In genomic region chr5:38258319-38259061, GRCh38 we compare ENCODE assay signal across 1 cellular context.
TF ChIP-seq lines count a peak whose summit lies in the region.

EGFLAM (plus strand) TSS chr5:38258559; CDS start chr5:38258755, 196 bp downstream.

TF ChIP-seq in HEK293, 187 proteins besides CTCF, POLR2A, EP300 and RAD21 (continued from another document and continues in another):
- TF ChIP-seq KLF10 (tag by site-specific recombination; IDR thresholded peaks at IDR 0.05) (0 out of 2 replicates have a peak, but pooled peaks have one; percentile 31), ZNF596 (tag by site-specific recombination; IDR thresholded peaks at IDR 0.05) (no peak), RBAK (tag by site-specific recombination; IDR thresholded peaks at IDR 0.05) (no peak), ZFP3 (tag by site-specific recombination; IDR thresholded peaks at IDR 0.05; ENCODE audit: low read depth) (no peak), ZNF174 (tag by site-specific recombination; IDR thresholded peaks at IDR 0.05) (no peak), ZNF514 (tag by site-specific recombination; IDR thresholded peaks at IDR 0.05) (no peak), KLF1 (tag by site-specific recombination; IDR thresholded peaks at IDR 0.05) (peak; percentile 96), ZNF777 (tag by site-specific recombination; IDR thresholded peaks at IDR 0.05; ENCODE audit: borderline replicate concordance) (no peak), ZNF660 (tag by site-specific recombination; IDR thresholded peaks at IDR 0.05) (peak; percentile 28; the same call in 1 of the 2 replicates), TRIM28 (IDR thresholded peaks at IDR 0.05; ENCODE audit: borderline replicate concordance, low read length) (no peak), PRDM10 (tag by site-specific recombination; IDR thresholded peaks at IDR 0.05) (peak; percentile 66), ZNF785 (tag by site-specific recombination; IDR thresholded peaks at IDR 0.05) (no peak), ZNF549 (tag by site-specific recombination; IDR thresholded peaks at IDR 0.05) (no peak), MZF1 (tag by site-specific recombination; IDR thresholded peaks at IDR 0.05; ENCODE audit: borderline replicate concordance) (no peak), ZNF488 (tag by site-specific recombination; IDR thresholded peaks at IDR 0.05) (no peak), ZNF133 (tag by site-specific recombination; IDR thresholded peaks at IDR 0.05) (no peak), GLI2 (tag by site-specific recombination; IDR thresholded peaks at IDR 0.05; ENCODE audit: borderline replicate concordance, low read depth) (no peak), ZNF274 (IDR thresholded peaks at IDR 0.05; ENCODE audit: low read length) (no peak), ZNF274 (tag by site-specific recombination; IDR thresholded peaks at IDR 0.05; ENCODE audit: borderline replicate concordance) (no peak), KLF16 (tag by site-specific recombination; IDR thresholded peaks at IDR 0.05) (peak; percentile 40; the same call in 1 of the 2 replicates), HOXA7 (CRISPR knock-in tag; IDR thresholded peaks at IDR 0.05; ENCODE audit: borderline replicate concordance) (no peak), SCRT1 (tag by site-specific recombination; IDR thresholded peaks at IDR 0.05; ENCODE audit: borderline replicate concordance) (no peak), ZNF184 (tag by site-specific recombination; IDR thresholded peaks at IDR 0.05) (no peak), PBX3 (CRISPR knock-in tag; IDR thresholded peaks at IDR 0.05) (0 out of 2 replicates have a peak, but pooled peaks have one; percentile 76), ZFHX2 (tag by site-specific recombination; conservative IDR thresholded peaks at IDR 0.05) (peak; percentile 87), ZNF37A (tag by site-specific recombination; IDR thresholded peaks at IDR 0.05) (no peak), ZNF146 (tag by site-specific recombination; IDR thresholded peaks at IDR 0.05) (no peak), ZNF561 (tag by site-specific recombination; IDR thresholded peaks at IDR 0.05; ENCODE audit: borderline replicate concordance) (no peak; the same call in 1 of the 2 replicates), GLIS1 (tag by site-specific recombination; IDR thresholded peaks at IDR 0.05) (peak; percentile 72), ZBTB7A (tag by site-specific recombination; IDR thresholded peaks at IDR 0.05; ENCODE audit: low read depth) (no peak; the same call in 1 of the 2 replicates), ZNF311 (tag by site-specific recombination; IDR thresholded peaks at IDR 0.05; ENCODE audit: borderline replicate concordance) (no peak)
- TF ChIP-seq, protein P1, sequence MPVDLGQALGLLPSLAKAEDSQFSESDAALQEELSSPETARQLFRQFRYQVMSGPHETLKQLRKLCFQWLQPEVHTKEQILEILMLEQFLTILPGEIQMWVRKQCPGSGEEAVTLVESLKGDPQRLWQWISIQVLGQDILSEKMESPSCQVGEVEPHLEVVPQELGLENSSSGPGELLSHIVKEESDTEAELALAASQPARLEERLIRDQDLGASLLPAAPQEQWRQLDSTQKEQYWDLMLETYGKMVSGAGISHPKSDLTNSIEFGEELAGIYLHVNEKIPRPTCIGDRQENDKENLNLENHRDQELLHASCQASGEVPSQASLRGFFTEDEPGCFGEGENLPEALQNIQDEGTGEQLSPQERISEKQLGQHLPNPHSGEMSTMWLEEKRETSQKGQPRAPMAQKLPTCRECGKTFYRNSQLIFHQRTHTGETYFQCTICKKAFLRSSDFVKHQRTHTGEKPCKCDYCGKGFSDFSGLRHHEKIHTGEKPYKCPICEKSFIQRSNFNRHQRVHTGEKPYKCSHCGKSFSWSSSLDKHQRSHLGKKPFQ (tag by site-specific recombination; IDR thresholded peaks at IDR 0.05), result no peak
- TF ChIP-seq, protein P2, sequence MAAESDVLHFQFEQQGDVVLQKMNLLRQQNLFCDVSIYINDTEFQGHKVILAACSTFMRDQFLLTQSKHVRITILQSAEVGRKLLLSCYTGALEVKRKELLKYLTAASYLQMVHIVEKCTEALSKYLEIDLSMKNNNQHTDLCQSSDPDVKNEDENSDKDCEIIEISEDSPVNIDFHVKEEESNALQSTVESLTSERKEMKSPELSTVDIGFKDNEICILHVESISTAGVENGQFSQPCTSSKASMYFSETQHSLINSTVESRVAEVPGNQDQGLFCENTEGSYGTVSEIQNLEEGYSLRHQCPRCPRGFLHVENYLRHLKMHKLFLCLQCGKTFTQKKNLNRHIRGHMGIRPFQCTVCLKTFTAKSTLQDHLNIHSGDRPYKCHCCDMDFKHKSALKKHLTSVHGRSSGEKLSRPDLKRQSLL (tag by site-specific recombination; IDR thresholded peaks at IDR 0.05), result no peak
- TF ChIP-seq, protein P3, sequence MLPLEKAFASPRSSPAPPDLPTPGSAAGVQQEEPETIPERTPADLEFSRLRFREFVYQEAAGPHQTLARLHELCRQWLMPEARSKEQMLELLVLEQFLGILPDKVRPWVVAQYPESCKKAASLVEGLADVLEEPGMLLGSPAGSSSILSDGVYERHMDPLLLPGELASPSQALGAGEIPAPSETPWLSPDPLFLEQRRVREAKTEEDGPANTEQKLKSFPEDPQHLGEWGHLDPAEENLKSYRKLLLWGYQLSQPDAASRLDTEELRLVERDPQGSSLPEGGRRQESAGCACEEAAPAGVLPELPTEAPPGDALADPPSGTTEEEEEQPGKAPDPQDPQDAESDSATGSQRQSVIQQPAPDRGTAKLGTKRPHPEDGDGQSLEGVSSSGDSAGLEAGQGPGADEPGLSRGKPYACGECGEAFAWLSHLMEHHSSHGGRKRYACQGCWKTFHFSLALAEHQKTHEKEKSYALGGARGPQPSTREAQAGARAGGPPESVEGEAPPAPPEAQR (tag by site-specific recombination; IDR thresholded peaks at IDR 0.05), result no peak
- TF ChIP-seq, protein P4, sequence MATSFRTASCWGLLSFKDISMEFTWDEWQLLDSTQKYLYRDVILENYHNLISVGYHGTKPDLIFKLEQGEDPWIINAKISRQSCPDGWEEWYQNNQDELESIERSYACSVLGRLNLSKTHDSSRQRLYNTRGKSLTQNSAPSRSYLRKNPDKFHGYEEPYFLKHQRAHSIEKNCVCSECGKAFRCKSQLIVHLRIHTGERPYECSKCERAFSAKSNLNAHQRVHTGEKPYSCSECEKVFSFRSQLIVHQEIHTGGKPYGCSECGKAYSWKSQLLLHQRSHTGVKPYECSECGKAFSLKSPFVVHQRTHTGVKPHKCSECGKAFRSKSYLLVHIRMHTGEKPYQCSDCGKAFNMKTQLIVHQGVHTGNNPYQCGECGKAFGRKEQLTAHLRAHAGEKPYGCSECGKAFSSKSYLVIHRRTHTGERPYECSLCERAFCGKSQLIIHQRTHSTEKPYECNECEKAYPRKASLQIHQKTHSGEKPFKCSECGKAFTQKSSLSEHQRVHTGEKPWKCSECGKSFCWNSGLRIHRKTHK (tag by site-specific recombination; IDR thresholded peaks at IDR 0.05), result no peak
- TF ChIP-seq, protein P5, sequence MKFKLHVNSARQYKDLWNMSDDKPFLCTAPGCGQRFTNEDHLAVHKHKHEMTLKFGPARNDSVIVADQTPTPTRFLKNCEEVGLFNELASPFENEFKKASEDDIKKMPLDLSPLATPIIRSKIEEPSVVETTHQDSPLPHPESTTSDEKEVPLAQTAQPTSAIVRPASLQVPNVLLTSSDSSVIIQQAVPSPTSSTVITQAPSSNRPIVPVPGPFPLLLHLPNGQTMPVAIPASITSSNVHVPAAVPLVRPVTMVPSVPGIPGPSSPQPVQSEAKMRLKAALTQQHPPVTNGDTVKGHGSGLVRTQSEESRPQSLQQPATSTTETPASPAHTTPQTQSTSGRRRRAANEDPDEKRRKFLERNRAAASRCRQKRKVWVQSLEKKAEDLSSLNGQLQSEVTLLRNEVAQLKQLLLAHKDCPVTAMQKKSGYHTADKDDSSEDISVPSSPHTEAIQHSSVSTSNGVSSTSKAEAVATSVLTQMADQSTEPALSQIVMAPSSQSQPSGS (tag by site-specific recombination; IDR thresholded peaks at IDR 0.05; ENCODE audit: low read depth), result no peak
- TF ChIP-seq, protein P6, sequence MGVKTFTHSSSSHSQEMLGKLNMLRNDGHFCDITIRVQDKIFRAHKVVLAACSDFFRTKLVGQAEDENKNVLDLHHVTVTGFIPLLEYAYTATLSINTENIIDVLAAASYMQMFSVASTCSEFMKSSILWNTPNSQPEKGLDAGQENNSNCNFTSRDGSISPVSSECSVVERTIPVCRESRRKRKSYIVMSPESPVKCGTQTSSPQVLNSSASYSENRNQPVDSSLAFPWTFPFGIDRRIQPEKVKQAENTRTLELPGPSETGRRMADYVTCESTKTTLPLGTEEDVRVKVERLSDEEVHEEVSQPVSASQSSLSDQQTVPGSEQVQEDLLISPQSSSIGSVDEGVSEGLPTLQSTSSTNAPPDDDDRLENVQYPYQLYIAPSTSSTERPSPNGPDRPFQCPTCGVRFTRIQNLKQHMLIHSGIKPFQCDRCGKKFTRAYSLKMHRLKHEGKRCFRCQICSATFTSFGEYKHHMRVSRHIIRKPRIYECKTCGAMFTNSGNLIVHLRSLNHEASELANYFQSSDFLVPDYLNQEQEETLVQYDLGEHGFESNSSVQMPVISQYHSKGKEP (tag by site-specific recombination; IDR thresholded peaks at IDR 0.05), result peak; percentile 42
- TF ChIP-seq, protein P7, sequence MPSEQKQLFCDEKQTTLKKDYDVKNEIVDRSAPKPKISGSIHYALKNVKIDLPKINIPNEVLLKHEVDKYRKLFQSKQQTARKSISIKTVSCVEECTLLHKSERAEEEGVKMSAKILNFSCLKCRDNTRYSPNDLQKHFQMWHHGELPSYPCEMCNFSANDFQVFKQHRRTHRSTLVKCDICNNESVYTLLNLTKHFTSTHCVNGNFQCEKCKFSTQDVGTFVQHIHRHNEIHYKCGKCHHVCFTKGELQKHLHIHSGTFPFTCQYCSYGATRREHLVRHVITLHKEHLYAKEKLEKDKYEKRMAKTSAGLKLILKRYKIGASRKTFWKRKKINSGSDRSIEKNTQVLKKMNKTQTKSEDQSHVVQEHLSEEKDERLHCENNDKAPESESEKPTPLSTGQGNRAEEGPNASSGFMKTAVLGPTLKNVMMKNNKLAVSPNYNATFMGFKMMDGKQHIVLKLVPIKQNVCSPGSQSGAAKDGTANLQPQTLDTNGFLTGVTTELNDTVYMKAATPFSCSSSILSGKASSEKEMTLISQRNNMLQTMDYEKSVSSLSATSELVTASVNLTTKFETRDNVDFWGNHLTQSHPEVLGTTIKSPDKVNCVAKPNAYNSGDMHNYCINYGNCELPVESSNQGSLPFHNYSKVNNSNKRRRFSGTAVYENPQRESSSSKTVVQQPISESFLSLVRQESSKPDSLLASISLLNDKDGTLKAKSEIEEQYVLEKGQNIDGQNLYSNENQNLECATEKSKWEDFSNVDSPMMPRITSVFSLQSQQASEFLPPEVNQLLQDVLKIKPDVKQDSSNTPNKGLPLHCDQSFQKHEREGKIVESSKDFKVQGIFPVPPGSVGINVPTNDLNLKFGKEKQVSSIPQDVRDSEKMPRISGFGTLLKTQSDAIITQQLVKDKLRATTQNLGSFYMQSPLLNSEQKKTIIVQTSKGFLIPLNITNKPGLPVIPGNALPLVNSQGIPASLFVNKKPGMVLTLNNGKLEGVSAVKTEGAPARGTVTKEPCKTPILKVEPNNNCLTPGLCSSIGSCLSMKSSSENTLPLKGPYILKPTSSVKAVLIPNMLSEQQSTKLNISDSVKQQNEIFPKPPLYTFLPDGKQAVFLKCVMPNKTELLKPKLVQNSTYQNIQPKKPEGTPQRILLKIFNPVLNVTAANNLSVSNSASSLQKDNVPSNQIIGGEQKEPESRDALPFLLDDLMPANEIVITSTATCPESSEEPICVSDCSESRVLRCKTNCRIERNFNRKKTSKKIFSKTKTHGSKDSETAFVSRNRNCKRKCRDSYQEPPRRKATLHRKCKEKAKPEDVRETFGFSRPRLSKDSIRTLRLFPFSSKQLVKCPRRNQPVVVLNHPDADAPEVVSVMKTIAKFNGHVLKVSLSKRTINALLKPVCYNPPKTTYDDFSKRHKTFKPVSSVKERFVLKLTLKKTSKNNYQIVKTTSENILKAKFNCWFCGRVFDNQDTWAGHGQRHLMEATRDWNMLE (tag by site-specific recombination; conservative IDR thresholded peaks at IDR 0.05; ENCODE audit: low read depth), result no peak
